In the genomic region with DNA sequence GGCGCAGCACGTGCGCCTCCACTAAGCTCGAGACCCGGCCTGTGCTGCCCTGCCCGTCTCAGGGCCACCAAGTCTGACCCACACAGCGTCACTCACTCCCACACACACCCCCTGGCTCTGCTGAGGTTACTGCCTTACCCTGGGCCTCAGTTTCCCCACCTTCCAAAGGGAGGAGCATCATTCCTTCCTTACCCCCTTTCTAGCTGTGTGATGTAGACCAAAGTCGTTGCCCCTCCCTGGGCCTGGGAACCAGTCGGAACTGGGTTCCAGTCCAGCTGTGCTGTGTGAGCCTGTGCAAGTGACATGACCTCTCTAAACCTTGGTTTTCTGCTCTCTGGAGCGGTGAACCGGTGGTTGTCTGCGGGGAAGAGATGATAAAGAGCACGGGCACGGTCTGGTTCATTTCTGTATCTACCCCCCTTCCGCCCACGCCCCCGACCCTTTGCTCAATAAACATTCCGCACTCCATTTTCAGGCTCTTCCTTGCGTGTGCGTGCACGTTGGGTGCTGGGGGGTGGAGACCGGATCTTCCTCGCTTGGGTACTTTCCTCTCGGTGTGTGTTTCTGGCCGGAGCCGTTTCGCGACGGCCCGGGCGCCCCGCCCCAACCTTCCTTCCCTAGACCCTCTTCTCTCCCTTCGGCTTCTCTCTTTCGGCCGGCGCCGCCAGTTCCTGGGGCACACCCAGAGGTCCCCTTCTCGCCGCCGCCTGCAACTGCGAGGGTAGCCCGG, we compare ENCODE assay signal across 1 cellular context.
TF ChIP-seq lines count a peak whose summit lies in the region.

A gene with protein sequence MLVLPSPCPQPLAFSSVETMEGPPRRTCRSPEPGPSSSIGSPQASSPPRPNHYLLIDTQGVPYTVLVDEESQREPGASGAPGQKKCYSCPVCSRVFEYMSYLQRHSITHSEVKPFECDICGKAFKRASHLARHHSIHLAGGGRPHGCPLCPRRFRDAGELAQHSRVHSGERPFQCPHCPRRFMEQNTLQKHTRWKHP (plus strand): TSS at position 647 of the 730 bp plus-strand sequence. CDS start 923 bp downstream, outside the sequence.

TF ChIP-seq in WTC11, 78 proteins besides CTCF, POLR2A, EP300 and RAD21 (continued from another document and continues in another):
- TF ChIP-seq, protein P1, sequence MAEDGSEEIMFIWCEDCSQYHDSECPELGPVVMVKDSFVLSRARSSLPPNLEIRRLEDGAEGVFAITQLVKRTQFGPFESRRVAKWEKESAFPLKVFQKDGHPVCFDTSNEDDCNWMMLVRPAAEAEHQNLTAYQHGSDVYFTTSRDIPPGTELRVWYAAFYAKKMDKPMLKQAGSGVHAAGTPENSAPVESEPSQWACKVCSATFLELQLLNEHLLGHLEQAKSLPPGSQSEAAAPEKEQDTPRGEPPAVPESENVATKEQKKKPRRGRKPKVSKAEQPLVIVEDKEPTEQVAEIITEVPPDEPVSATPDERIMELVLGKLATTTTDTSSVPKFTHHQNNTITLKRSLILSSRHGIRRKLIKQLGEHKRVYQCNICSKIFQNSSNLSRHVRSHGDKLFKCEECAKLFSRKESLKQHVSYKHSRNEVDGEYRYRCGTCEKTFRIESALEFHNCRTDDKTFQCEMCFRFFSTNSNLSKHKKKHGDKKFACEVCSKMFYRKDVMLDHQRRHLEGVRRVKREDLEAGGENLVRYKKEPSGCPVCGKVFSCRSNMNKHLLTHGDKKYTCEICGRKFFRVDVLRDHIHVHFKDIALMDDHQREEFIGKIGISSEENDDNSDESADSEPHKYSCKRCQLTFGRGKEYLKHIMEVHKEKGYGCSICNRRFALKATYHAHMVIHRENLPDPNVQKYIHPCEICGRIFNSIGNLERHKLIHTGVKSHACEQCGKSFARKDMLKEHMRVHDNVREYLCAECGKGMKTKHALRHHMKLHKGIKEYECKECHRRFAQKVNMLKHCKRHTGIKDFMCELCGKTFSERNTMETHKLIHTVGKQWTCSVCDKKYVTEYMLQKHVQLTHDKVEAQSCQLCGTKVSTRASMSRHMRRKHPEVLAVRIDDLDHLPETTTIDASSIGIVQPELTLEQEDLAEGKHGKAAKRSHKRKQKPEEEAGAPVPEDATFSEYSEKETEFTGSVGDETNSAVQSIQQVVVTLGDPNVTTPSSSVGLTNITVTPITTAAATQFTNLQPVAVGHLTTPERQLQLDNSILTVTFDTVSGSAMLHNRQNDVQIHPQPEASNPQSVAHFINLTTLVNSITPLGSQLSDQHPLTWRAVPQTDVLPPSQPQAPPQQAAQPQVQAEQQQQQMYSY (CRISPR knock-in tag; IDR thresholded peaks at IDR 0.05): no peak
- TF ChIP-seq, protein P2, sequence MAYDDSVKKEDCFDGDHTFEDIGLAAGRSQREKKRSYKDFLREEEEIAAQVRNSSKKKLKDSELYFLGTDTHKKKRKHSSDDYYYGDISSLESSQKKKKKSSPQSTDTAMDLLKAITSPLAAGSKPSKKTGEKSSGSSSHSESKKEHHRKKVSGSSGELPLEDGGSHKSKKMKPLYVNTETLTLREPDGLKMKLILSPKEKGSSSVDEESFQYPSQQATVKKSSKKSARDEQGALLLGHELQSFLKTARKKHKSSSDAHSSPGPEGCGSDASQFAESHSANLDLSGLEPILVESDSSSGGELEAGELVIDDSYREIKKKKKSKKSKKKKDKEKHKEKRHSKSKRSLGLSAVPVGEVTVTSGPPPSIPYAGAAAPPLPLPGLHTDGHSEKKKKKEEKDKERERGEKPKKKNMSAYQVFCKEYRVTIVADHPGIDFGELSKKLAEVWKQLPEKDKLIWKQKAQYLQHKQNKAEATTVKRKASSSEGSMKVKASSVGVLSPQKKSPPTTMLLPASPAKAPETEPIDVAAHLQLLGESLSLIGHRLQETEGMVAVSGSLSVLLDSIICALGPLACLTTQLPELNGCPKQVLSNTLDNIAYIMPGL (CRISPR knock-in tag; IDR thresholded peaks at IDR 0.05): peak; percentile 39
- TF ChIP-seq, protein P3, sequence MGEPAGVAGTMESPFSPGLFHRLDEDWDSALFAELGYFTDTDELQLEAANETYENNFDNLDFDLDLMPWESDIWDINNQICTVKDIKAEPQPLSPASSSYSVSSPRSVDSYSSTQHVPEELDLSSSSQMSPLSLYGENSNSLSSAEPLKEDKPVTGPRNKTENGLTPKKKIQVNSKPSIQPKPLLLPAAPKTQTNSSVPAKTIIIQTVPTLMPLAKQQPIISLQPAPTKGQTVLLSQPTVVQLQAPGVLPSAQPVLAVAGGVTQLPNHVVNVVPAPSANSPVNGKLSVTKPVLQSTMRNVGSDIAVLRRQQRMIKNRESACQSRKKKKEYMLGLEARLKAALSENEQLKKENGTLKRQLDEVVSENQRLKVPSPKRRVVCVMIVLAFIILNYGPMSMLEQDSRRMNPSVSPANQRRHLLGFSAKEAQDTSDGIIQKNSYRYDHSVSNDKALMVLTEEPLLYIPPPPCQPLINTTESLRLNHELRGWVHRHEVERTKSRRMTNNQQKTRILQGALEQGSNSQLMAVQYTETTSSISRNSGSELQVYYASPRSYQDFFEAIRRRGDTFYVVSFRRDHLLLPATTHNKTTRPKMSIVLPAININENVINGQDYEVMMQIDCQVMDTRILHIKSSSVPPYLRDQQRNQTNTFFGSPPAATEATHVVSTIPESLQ (CRISPR knock-in tag; IDR thresholded peaks at IDR 0.05): no peak
- TF ChIP-seq JUN (CRISPR knock-in tag; IDR thresholded peaks at IDR 0.05) (no peak), ETV6 (CRISPR knock-in tag; IDR thresholded peaks at IDR 0.05) (no peak), ERG (CRISPR knock-in tag; IDR thresholded peaks at IDR 0.05) (0 out of 2 replicates have a peak, but pooled peaks have one; percentile 31), TEAD4 (CRISPR knock-in tag; IDR thresholded peaks at IDR 0.05) (no peak), NR3C1 (CRISPR knock-in tag; conservative IDR thresholded peaks at IDR 0.05; ENCODE audit: low read depth) (no peak), ARID4B (CRISPR knock-in tag; IDR thresholded peaks at IDR 0.05; ENCODE audit: borderline replicate concordance) (peak; percentile 82; the same call in 1 of the 2 replicates), USF2 (CRISPR knock-in tag; IDR thresholded peaks at IDR 0.05) (0 out of 2 replicates have a peak, but pooled peaks have one; percentile 5), FOXP4 (CRISPR knock-in tag; IDR thresholded peaks at IDR 0.05) (no peak; the same call in 1 of the 2 replicates), ZMAT4 (CRISPR knock-in tag; IDR thresholded peaks at IDR 0.05) (no peak), AR (CRISPR knock-in tag; IDR thresholded peaks at IDR 0.05) (no peak), MYBL2 (CRISPR knock-in tag; IDR thresholded peaks at IDR 0.05) (no peak)
- TF ChIP-seq, protein P4, sequence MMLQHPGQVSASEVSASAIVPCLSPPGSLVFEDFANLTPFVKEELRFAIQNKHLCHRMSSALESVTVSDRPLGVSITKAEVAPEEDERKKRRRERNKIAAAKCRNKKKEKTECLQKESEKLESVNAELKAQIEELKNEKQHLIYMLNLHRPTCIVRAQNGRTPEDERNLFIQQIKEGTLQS (CRISPR knock-in tag; conservative IDR thresholded peaks at IDR 0.05): no peak
- TF ChIP-seq, protein P5, sequence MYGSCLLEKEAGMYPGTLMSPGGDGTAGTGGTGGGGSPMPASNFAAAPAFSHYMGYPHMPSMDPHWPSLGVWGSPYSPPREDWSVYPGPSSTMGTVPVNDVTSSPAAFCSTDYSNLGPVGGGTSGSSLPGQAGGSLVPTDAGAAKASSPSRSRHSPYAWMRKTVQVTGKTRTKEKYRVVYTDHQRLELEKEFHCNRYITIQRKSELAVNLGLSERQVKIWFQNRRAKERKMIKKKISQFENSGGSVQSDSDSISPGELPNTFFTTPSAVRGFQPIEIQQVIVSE (CRISPR knock-in tag; IDR thresholded peaks at IDR 0.05; ENCODE audit: borderline replicate concordance): no peak
